Comparison of ENCODE assay signal across 15 cellular contexts in the genomic region with DNA sequence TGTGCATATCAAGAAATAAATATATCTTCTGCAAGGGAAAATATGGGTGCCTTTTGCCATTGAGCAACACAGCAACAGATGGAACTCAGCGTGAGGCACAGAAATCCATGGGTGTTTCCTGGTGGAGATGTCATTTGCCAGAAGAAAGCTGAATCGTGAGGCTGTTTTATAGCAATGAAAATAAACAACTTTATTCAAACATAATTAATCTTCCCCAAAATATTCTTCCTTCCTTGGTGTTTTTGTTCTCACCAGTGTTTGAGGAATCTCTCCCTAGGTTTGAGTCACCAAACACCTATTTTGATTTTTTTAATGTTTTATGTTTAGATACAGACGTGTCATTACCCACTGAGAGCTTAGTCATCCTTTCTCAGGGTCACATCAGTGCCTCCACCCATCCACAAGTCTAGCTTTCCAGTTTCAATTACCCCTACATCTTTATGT.
DNase-seq lines count a peak whose midpoint lies in the region; ATAC-seq lines count a peak whose summit lies in the region.
"Had no signal": no experiment of that assay in that cellular context is flagged by ENCODE, and none has a peak within 500 bp of the region (broad histone marks: within the 10 kb centered on the region; RNA-seq: fewer than 3 reads in every experiment).

No MANE protein-coding gene starts in this region.

- DNase-seq in DMS 273 (lab: John Stamatoyannopoulos, UW; ENCODE audit: unreplicated experiment) (peak; percentile 33), DMS 273 treated with DMSO at 0.1 percent for 48 hours (lab: John Stamatoyannopoulos, UW) (no peak), NCI-H2171 treated with DMSO at 0.1 percent for 48 hours (lab: John Stamatoyannopoulos, UW) (peak; percentile 86), epithelial cell of prostate (ENCODE audit: low read depth, low spot score) (peak; percentile 65), renal cortical epithelial cell (ENCODE audit: low read depth) (peak; percentile 81), NK-92 (lab: John Stamatoyannopoulos, UW; ENCODE audit: unreplicated experiment) (no peak)
- no peak for DNase-seq in stimulated activated CD4-positive, alpha-beta T cell treated with anti-CD3 and anti-CD28 coated beads, Interleukin-4, amount 100 ng/mL, for 24 hours
- DNase-seq: dermis blood vessel endothelial cell; RPMI8226; stimulated activated CD4-positive, alpha-beta T cell treated with anti-CD3 and anti-CD28 coated beads, Interleukin-1b, Interleukin-23, amount 100 ng/mL, for 48 hours had no signal

- peak overlapping the region; percentile 36 for H3K27ac ChIP-seq in epithelial cell of prostate
- H3K27ac ChIP-seq: 22Rv1, stomach had no signal

- no peak for ATAC-seq in GM18858 (IDR thresholded peaks at IDR 0.05; ENCODE audit: unreplicated experiment)
- ATAC-seq: activated CD4-positive, CD25-positive, alpha-beta regulatory T cell treated with anti-CD3 and anti-CD28 coated beads, Interleukin-2, amount 50 U/mL, for 24 hours; natural killer cell treated with Interleukin-12 subunit alpha and Interleukin-12 subunit beta and Interleukin-15 and Interleukin-18, amount 100 ng/mL, for 72 hours had no signal

Comparison
In these comparisons a context has a peak if more than half of its experiments do, and no peak if none do; other contexts are left out.
1. DNase-seq: peak in DMS 273 (single experiment), NCI-H2171 treated with DMSO at 0.1 percent for 48 hours (single experiment), epithelial cell of prostate (single experiment) and renal cortical epithelial cell (single experiment); none in DMS 273 treated with DMSO at 0.1 percent for 48 hours (single experiment), stimulated activated CD4-positive, alpha-beta T cell treated with anti-CD3 and anti-CD28 coated beads, Interleukin-4, amount 100 ng/mL, for 24 hours (single experiment) and NK-92 (single experiment).